1 cellular context compared by ENCODE assay signal in the genomic region with DNA sequence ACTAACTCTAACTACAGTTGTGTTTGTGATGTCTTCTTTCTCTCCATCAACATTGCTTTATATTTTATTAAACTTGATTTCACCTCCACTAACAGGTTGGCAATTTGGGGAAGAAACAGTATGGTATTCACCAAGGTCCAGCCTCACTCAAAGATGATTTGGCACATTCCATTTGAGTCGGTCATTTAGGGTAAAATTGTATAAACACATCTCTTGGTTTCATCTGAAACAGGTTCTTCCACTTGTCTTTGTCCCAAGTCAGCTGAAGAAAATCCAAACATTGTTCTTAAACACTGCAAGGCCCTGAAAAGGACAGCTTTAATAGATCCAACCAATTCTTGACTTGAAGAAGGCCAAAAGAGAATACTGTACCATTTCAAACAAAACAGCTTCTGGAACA.
TF ChIP-seq lines count a peak whose summit lies in the region.

No MANE protein-coding gene starts in this region.

TF ChIP-seq in SK-N-SH treated with all-trans-retinoic acid at 6 μM for 48 hours, 23 proteins besides CTCF, POLR2A, EP300 and RAD21:
- TF ChIP-seq, protein P1, sequence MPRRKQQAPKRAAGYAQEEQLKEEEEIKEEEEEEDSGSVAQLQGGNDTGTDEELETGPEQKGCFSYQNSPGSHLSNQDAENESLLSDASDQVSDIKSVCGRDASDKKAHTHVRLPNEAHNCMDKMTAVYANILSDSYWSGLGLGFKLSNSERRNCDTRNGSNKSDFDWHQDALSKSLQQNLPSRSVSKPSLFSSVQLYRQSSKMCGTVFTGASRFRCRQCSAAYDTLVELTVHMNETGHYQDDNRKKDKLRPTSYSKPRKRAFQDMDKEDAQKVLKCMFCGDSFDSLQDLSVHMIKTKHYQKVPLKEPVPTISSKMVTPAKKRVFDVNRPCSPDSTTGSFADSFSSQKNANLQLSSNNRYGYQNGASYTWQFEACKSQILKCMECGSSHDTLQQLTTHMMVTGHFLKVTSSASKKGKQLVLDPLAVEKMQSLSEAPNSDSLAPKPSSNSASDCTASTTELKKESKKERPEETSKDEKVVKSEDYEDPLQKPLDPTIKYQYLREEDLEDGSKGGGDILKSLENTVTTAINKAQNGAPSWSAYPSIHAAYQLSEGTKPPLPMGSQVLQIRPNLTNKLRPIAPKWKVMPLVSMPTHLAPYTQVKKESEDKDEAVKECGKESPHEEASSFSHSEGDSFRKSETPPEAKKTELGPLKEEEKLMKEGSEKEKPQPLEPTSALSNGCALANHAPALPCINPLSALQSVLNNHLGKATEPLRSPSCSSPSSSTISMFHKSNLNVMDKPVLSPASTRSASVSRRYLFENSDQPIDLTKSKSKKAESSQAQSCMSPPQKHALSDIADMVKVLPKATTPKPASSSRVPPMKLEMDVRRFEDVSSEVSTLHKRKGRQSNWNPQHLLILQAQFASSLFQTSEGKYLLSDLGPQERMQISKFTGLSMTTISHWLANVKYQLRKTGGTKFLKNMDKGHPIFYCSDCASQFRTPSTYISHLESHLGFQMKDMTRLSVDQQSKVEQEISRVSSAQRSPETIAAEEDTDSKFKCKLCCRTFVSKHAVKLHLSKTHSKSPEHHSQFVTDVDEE (CRISPR knock-in tag; IDR thresholded peaks at IDR 0.05), result no peak
- TF ChIP-seq, protein P2, sequence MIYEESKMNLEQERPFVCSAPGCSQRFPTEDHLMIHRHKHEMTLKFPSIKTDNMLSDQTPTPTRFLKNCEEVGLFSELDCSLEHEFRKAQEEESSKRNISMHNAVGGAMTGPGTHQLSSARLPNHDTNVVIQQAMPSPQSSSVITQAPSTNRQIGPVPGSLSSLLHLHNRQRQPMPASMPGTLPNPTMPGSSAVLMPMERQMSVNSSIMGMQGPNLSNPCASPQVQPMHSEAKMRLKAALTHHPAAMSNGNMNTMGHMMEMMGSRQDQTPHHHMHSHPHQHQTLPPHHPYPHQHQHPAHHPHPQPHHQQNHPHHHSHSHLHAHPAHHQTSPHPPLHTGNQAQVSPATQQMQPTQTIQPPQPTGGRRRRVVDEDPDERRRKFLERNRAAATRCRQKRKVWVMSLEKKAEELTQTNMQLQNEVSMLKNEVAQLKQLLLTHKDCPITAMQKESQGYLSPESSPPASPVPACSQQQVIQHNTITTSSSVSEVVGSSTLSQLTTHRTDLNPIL (CRISPR knock-in tag; IDR thresholded peaks at IDR 0.05; ENCODE audit: low read depth), result no peak
- TF ChIP-seq ARNTL (CRISPR knock-in tag; IDR thresholded peaks at IDR 0.05; ENCODE audit: borderline replicate concordance, low read depth) (no peak), BACH2 (CRISPR knock-in tag; IDR thresholded peaks at IDR 0.05; ENCODE audit: borderline replicate concordance) (no peak), PPARA (CRISPR knock-in tag; IDR thresholded peaks at IDR 0.05; ENCODE audit: borderline replicate concordance) (no peak), TOX (CRISPR knock-in tag; IDR thresholded peaks at IDR 0.05; ENCODE audit: borderline replicate concordance) (no peak), SNAI2 (CRISPR knock-in tag; IDR thresholded peaks at IDR 0.05) (no peak), ZFP30 (CRISPR knock-in tag; IDR thresholded peaks at IDR 0.05) (no peak), RARB (CRISPR knock-in tag; IDR thresholded peaks at IDR 0.05) (no peak), OSR1 (CRISPR knock-in tag; IDR thresholded peaks at IDR 0.05) (no peak)
